8 cellular contexts compared by ENCODE assay signal in the genomic region with DNA sequence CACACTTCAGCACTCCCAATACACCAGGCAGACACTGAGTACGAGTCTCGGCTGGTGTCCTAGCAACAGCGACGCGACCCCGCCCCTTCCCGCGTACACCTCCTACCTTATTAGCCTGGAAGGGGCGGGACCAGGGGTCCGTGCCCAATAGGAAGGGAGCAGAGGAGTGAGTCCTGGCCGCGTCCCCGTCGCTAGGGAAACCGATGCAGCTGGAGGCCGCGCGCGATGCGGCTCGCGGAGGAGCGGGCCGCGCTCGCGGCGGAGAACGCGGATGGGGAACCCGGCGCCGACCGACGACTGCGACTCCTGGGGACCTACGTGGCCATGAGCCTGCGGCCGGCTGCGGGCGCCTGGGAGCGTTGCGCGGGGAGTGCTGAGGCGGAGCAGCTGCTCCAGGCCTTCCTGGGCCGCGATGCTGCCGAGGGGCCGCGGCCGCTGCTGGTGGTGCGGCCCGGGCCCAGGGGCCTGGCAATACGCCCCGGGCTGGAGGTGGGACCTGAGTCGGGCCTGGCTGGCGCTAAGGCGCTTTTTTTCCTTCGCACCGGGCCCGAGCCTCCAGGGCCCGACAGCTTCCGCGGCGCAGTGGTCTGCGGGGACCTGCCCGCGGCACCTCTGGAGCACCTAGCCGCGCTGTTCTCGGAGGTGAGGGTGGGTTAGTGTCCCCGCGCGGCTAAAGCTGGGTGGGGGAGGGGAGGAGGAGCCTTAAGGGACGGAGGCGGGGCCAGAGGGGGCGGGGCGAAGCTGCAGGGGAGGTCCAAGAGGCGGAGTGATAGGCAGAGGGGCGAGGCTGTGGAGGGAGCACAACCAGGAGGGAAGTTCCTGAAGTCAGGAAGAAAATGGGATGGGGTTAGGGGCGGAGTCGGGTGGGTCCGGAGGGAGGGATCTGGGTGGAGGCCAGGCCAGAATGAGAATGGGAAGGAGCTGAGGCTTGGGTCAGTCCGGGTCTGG. TPM values are rescaled to one million over a fixed set of nuclear protein-coding genes. Genes with fewer than 3 reads are reported as not detected.
DNase-seq lines count a peak whose midpoint lies in the region; ATAC-seq, FAIRE-seq and TF ChIP-seq lines count a peak whose summit lies in the region.

Gene DNAH9, plus strand, starts transcription at position 197 of the 948 bp plus-strand sequence. Its CDS starts 29 bp downstream, at position 226.

- peaks cover 8% of the 10 kb centered on the region for H3K4me1 Mint-ChIP-seq in chondrocyte (ENCODE audit: low read depth)

- H3K27ac Mint-ChIP-seq in chondrocyte (ENCODE audit: unreplicated experiment) = no peak within 1 kb of the TSS

- H3K4me3 ChIP-seq in keratinocyte (ENCODE audit: control insufficient read depth in 2 of 3, extremely low read depth in 1 of 3, insufficient read depth in 2 of 3, low read depth in 1 of 3, low read length in 3 of 3) (peak within 1 kb of the TSS; percentile 22 to 59 (median 43)), skin epidermis (peak within 1 kb of the TSS; percentile 3 to 66 (median 39))

- no peaks in the 10 kb centered on the region for H3K27me3 ChIP-seq in keratinocyte (ENCODE audit: control insufficient read depth, extremely low read depth, insufficient read depth, low read length)

- ATAC-seq in HG03139 (IDR thresholded peaks at IDR 0.05; ENCODE audit: unreplicated experiment) (no peak), GM21619 (IDR thresholded peaks at IDR 0.05; ENCODE audit: unreplicated experiment) (no peak)

- no peaks in the 10 kb centered on the region for H3K79me2 ChIP-seq in keratinocyte (ENCODE audit: control insufficient read depth, insufficient read depth, low read length)

- dilution Hi-C loops in keratinocyte (cut with MboI; ENCODE audit: extremely low pct_ligation_motif_present, low sequenced_read_pairs) = no loop called here

- peak within 1 kb of the TSS; percentile 60 for H2AFZ ChIP-seq in keratinocyte (ENCODE audit: control insufficient read depth, low read length)

- no peaks in the 10 kb centered on the region for H3K36me3 Mint-ChIP-seq in chondrocyte (ENCODE audit: low read depth)

- peak within 1 kb of the TSS; percentile 64 for H3K4me3 Mint-ChIP-seq in chondrocyte (ENCODE audit: unreplicated experiment)

- H3K9me3 Mint-ChIP-seq in chondrocyte (ENCODE audit: low read depth) = peaks cover 3% of the 10 kb centered on the region

- DNase-seq in D721Med (ENCODE audit: insufficient read length, low spot score) = peak; percentile 56
- peak; percentile 35 for DNase-seq in NCI-H2227 treated with DMSO at 0.1 percent for 48 hours (lab: John Stamatoyannopoulos, UW)
- peak; percentile 97 for DNase-seq in chondrocyte (ENCODE audit: low spot score)
- DNase-seq in keratinocyte (ENCODE audit: low read depth, low spot score) = peak; percentile 7
- DNase-seq in effector CD8-positive, alpha-beta T cell (lab: John Stamatoyannopoulos, UW) = no peak

- H3K4me2 ChIP-seq in keratinocyte (ENCODE audit: control insufficient read depth, extremely low read depth, insufficient read depth, low read depth, low read length) = peak within 1 kb of the TSS; percentile 70

- no peak within 1 kb of the TSS for H3K27ac ChIP-seq in keratinocyte (ENCODE audit: control insufficient read depth, insufficient read depth, low read length)
- H3K27ac ChIP-seq in skin epidermis = peak within 1 kb of the TSS in 4 of 21 experiments; percentile 5 to 34 (median 16)

- no peaks in the 10 kb centered on the region for H3K9me3 ChIP-seq in keratinocyte (ENCODE audit: control insufficient read depth, low read depth, low read length)

- H3K4me1 ChIP-seq in keratinocyte (ENCODE audit: control insufficient read depth, extremely low read depth, insufficient read depth, low read length) = no peaks in the 10 kb centered on the region

- TF ChIP-seq CTCF in D721Med (IDR thresholded peaks at IDR 0.05; ENCODE audit: insufficient read depth, missing control alignments) (no peak), chondrocyte (IDR thresholded peaks at IDR 0.05) (no peak), keratinocyte (optimal IDR thresholded peaks at IDR 0.05 in 1 of 3, IDR thresholded peaks at IDR 0.05 in 1 of 3, conservative IDR thresholded peaks at IDR 0.05 in 1 of 3; ENCODE audit: extremely low read depth in 1 of 3, insufficient read depth in 2 of 3, low read length in 3 of 3) (no peak)

- H3K9ac ChIP-seq in keratinocyte (ENCODE audit: control insufficient read depth, extremely low read depth, insufficient read depth, low read length) = peak within 1 kb of the TSS; percentile 16

- no peaks in the 10 kb centered on the region for H3K27me3 Mint-ChIP-seq in chondrocyte (ENCODE audit: low read depth)

- FAIRE-seq in D721Med (lab: Jason Lieb, UNC) (no peak), keratinocyte (lab: Jason Lieb, UNC) (no peak)

- H3K9me1 ChIP-seq in keratinocyte (ENCODE audit: control insufficient read depth, extremely low read depth, insufficient read depth, low read length) = no peaks in the 10 kb centered on the region

- no peaks in the 10 kb centered on the region for H3K36me3 ChIP-seq in keratinocyte (ENCODE audit: control insufficient read depth in 2 of 2, extremely low read depth in 1 of 2, insufficient read depth in 2 of 2, low read length in 2 of 2)

- no peaks in the 10 kb centered on the region for H4K20me1 ChIP-seq in keratinocyte (ENCODE audit: control insufficient read depth, extremely low read depth, insufficient read depth, low read length)

RNA-seq across cellular contexts. Expression of gene DNAH9, which starts in this region (rescaled TPM):
- total RNA-seq in chondrocyte = 0.37 to 0.73 TPM in 2 of 3 replicates, not detected in the other
- polyA plus RNA-seq in keratinocyte = 0.37 to 0.46 TPM (median 0.42 TPM) in 3 replicates
- 0.22 TPM for polyA plus RNA-seq in keratinocyte (2011; ENCODE audit: low read depth)
- polyA plus RNA-seq in keratinocyte (2011; cell fraction: cytosol; rRNA removed) = 0.28 and 0.31 TPM in 2 replicates
- polyA plus RNA-seq in keratinocyte (2011; cell fraction: nucleus; rRNA removed) = 0.17 and 0.20 TPM in 2 replicates
- polyA plus RNA-seq in keratinocyte (2012; ENCODE audit: low replicate concordance) = 0.29 and 0.31 TPM in 2 replicates
- polyA minus RNA-seq in keratinocyte = 0.30 to 0.40 TPM (median 0.35 TPM) in 3 replicates
- polyA minus RNA-seq in keratinocyte (2011; cell fraction: cytosol; rRNA and poly(A)+ RNA removed) = not detected
- polyA minus RNA-seq in keratinocyte (2011; cell fraction: nucleus; rRNA and poly(A)+ RNA removed) = 0.16 TPM in 1 of 2 replicates, not detected in the other

Comparison
In these comparisons a context has a peak if more than half of its experiments do, and no peak if none do; other contexts are left out.
1. Peak in DNase-seq in chondrocyte; RNA of the gene not detected or under 1 TPM.
2. Peak in DNase-seq, H3K4me3 ChIP-seq, H3K9ac ChIP-seq and H3K4me2 ChIP-seq in keratinocyte; RNA of the gene not detected or under 1 TPM.